ENCODE assay signal across 9 cellular contexts in genomic region chr16:15887283-15887682, GRCh38. TPM values are rescaled to one million over a fixed set of nuclear protein-coding genes. Genes with fewer than 3 reads are reported as not detected.
DNase-seq lines count a peak whose midpoint lies in the region; ATAC-seq, FAIRE-seq and TF ChIP-seq lines count a peak whose summit lies in the region.
"Had no signal": no experiment of that assay in that cellular context is flagged by ENCODE, and none has a peak within 500 bp of the region (broad histone marks: within the 10 kb centered on the region; RNA-seq: fewer than 3 reads in every experiment).

No MANE protein-coding gene starts in this region.

- no peaks in the 10 kb centered on the region for H4K20me1 ChIP-seq in keratinocyte (ENCODE audit: control insufficient read depth, extremely low read depth, insufficient read depth, low read length)

- FAIRE-seq in keratinocyte (lab: Jason Lieb, UNC) = no peak

- H3K4me3 Mint-ChIP-seq in activated CD4-positive, alpha-beta T cell treated with anti-CD3 and anti-CD28 coated beads, Interleukin-2, amount 10 ng/mL, durations not matched to agents 24 days and 14 days = peak overlapping the region; percentile 96

- no peaks in the 10 kb centered on the region for H3K9me3 ChIP-seq in keratinocyte (ENCODE audit: control insufficient read depth, low read depth, low read length)
- no peaks in the 10 kb centered on the region for H3K9me3 ChIP-seq in thoracic aorta

- H3K9me1 ChIP-seq in keratinocyte (ENCODE audit: control insufficient read depth, extremely low read depth, insufficient read depth, low read length) = no peaks in the 10 kb centered on the region

- DNase-seq in activated CD4-positive, alpha-beta T cell treated with anti-CD3 and anti-CD28 coated beads, Interleukin-2, amount 10 ng/mL, durations not matched to agents 24 days and 14 days = no peak
- no peak for DNase-seq in activated CD4-positive, alpha-beta T cell treated with anti-CD3 and anti-CD28 coated beads, Interleukin-2, amount 50 U/mL, for 48 hours
- no peak for DNase-seq in activated naive CD4-positive, alpha-beta T cell treated with anti-CD3 and anti-CD28 coated beads, Interleukin-2, amount 50 U/mL, for 72 hours (ENCODE audit: low spot score in 2 of 2)
- DNase-seq in keratinocyte (ENCODE audit: low read depth, low spot score) = no peak
- DNase-seq in thoracic aorta (ENCODE audit: low spot score) = no peak
- no peak for DNase-seq in middle frontal gyrus (ENCODE audit: extremely low spot score, low spot score)
- DNase-seq: NCI-H774 had no signal

- H3K36me3 ChIP-seq in keratinocyte (ENCODE audit: control insufficient read depth in 2 of 2, extremely low read depth in 1 of 2, insufficient read depth in 2 of 2, low read length in 2 of 2) = peaks cover 2 to 8% of the 10 kb centered on the region in 2 experiments
- peaks cover 8% of the 10 kb centered on the region for H3K36me3 ChIP-seq in thoracic aorta

- H3K27ac ChIP-seq in keratinocyte (ENCODE audit: control insufficient read depth, insufficient read depth, low read length) (peak overlapping the region; percentile 98), thoracic aorta (no peak overlapping the region)

- H2AFZ ChIP-seq in keratinocyte (ENCODE audit: control insufficient read depth, low read length) = no peak overlapping the region

- no peak for TF ChIP-seq CTCF in keratinocyte (optimal IDR thresholded peaks at IDR 0.05 in 1 of 3, IDR thresholded peaks at IDR 0.05 in 1 of 3, conservative IDR thresholded peaks at IDR 0.05 in 1 of 3; ENCODE audit: extremely low read depth in 1 of 3, insufficient read depth in 2 of 3, low read length in 3 of 3)
- TF ChIP-seq CTCF in thoracic aorta (IDR thresholded peaks at IDR 0.05) = no peak

- H3K9me3 Mint-ChIP-seq in activated CD4-positive, alpha-beta T cell treated with anti-CD3 and anti-CD28 coated beads, Interleukin-2, amount 10 ng/mL, durations not matched to agents 24 days and 14 days = no peaks in the 10 kb centered on the region
- H3K9me3 Mint-ChIP-seq in activated naive CD4-positive, alpha-beta T cell treated with anti-CD3 and anti-CD28 coated beads, Interleukin-2, amount 50 U/mL, for 72 hours = no peaks in the 10 kb centered on the region

- no peak for ATAC-seq in activated naive CD4-positive, alpha-beta T cell treated with anti-CD3 and anti-CD28 coated beads, Interleukin-2, amount 50 U/mL, for 72 hours
- ATAC-seq in thoracic aorta (ENCODE audit: insufficient number of reproducible peaks, low FRiP score, low read depth) (no peak), GM18867 (IDR thresholded peaks at IDR 0.05; ENCODE audit: unreplicated experiment) (no peak), HG02759 (IDR thresholded peaks at IDR 0.05; ENCODE audit: unreplicated experiment) (no peak)

- intact Hi-C loops in activated CD4-positive, alpha-beta T cell treated with anti-CD3 and anti-CD28 coated beads, Interleukin-2, amount 10 ng/mL, durations not matched to agents 24 days and 14 days (cut with micrococcal nuclease) = no loop called here

- H3K79me2 ChIP-seq in keratinocyte (ENCODE audit: control insufficient read depth, insufficient read depth, low read length) = peaks cover 51% of the 10 kb centered on the region

- peaks cover 31% of the 10 kb centered on the region for H3K4me1 Mint-ChIP-seq in activated CD4-positive, alpha-beta T cell treated with anti-CD3 and anti-CD28 coated beads, Interleukin-2, amount 10 ng/mL, durations not matched to agents 24 days and 14 days

- peak overlapping the region; percentile 96 for H3K27ac Mint-ChIP-seq in activated CD4-positive, alpha-beta T cell treated with anti-CD3 and anti-CD28 coated beads, Interleukin-2, amount 10 ng/mL, durations not matched to agents 24 days and 14 days
- peak overlapping the region; percentile 93 to 99 for H3K27ac Mint-ChIP-seq in activated naive CD4-positive, alpha-beta T cell treated with anti-CD3 and anti-CD28 coated beads, Interleukin-2, amount 50 U/mL, for 72 hours

- no peaks in the 10 kb centered on the region for H3K27me3 ChIP-seq in keratinocyte (ENCODE audit: control insufficient read depth, extremely low read depth, insufficient read depth, low read length)
- H3K27me3 ChIP-seq in thoracic aorta (replicated peaks; ENCODE audit: insufficient read depth) = no peaks in the 10 kb centered on the region

- dilution Hi-C loops in keratinocyte (cut with MboI; ENCODE audit: extremely low pct_ligation_motif_present, low sequenced_read_pairs) = loop anchor here (25.0 kb wide), 1 partner anchor 100 kb away; no protein-coding TSS in a partner anchor

- H3K4me3 ChIP-seq in keratinocyte (ENCODE audit: control insufficient read depth in 2 of 3, extremely low read depth in 1 of 3, insufficient read depth in 2 of 3, low read depth in 1 of 3, low read length in 3 of 3) = peak overlapping the region; percentile 71 to 99 (median 95)
- H3K4me3 ChIP-seq in thoracic aorta = peak overlapping the region; percentile 92

- peak overlapping the region; percentile 63 for H3K4me2 ChIP-seq in keratinocyte (ENCODE audit: control insufficient read depth, extremely low read depth, insufficient read depth, low read depth, low read length)

- peaks cover 19% of the 10 kb centered on the region for H3K36me3 Mint-ChIP-seq in activated CD4-positive, alpha-beta T cell treated with anti-CD3 and anti-CD28 coated beads, Interleukin-2, amount 10 ng/mL, durations not matched to agents 24 days and 14 days (ENCODE audit: low read depth)
- peaks cover 6 to 13% of the 10 kb centered on the region in 2 donors for H3K36me3 Mint-ChIP-seq in activated naive CD4-positive, alpha-beta T cell treated with anti-CD3 and anti-CD28 coated beads, Interleukin-2, amount 50 U/mL, for 72 hours

- no peaks in the 10 kb centered on the region for H3K27me3 Mint-ChIP-seq in activated CD4-positive, alpha-beta T cell treated with anti-CD3 and anti-CD28 coated beads, Interleukin-2, amount 10 ng/mL, durations not matched to agents 24 days and 14 days

- H3K4me1 ChIP-seq in keratinocyte (ENCODE audit: control insufficient read depth, extremely low read depth, insufficient read depth, low read length) (peaks cover 17% of the 10 kb centered on the region), thoracic aorta (ENCODE audit: control insufficient read depth in 1 of 2, low read depth in 2 of 2) (peaks cover 15 to 24% of the 10 kb centered on the region in 2 donors)

- peak overlapping the region; percentile 100 for H3K9ac ChIP-seq in keratinocyte (ENCODE audit: control insufficient read depth, extremely low read depth, insufficient read depth, low read length)

RNA-seq across cellular contexts. Expression of gene CEP20, which starts 1.1 kb away (rescaled TPM):
- 39.2 and 46.1 TPM in 2 replicates for total RNA-seq in activated CD4-positive, alpha-beta T cell treated with anti-CD3 and anti-CD28 coated beads, Interleukin-2, amount 10 ng/mL, durations not matched to agents 24 days and 14 days
- total RNA-seq in activated naive CD4-positive, alpha-beta T cell treated with anti-CD3 and anti-CD28 coated beads, Interleukin-2, amount 50 U/mL, for 72 hours = 10 to 100 TPM; 38.7 to 97.5 TPM
- polyA plus RNA-seq in keratinocyte = 23.9 to 44.1 TPM (median 27.1 TPM) in 3 replicates
- 24.4 TPM for polyA plus RNA-seq in keratinocyte (2011; ENCODE audit: low read depth)
- 18.3 and 50.2 TPM in 2 replicates for polyA plus RNA-seq in keratinocyte (2011; cell fraction: cytosol; rRNA removed)
- 14.6 and 16.4 TPM in 2 replicates for polyA plus RNA-seq in keratinocyte (2011; cell fraction: nucleus; rRNA removed)
- polyA plus RNA-seq in keratinocyte (2012; ENCODE audit: low replicate concordance) = 24.3 and 29.9 TPM in 2 replicates
- polyA minus RNA-seq in keratinocyte = 4.0 to 25.6 TPM (median 6.9 TPM) in 3 replicates
- polyA minus RNA-seq in keratinocyte (2011; cell fraction: cytosol; rRNA and poly(A)+ RNA removed) = 15.3 TPM
- 3.8 and 8.1 TPM in 2 replicates for polyA minus RNA-seq in keratinocyte (2011; cell fraction: nucleus; rRNA and poly(A)+ RNA removed)
- 10 to 100 TPM; 14.9 to 29.1 TPM for total RNA-seq in thoracic aorta

RNA-seq across cellular contexts. Expression of gene MYH11, which starts 30.5 kb away (rescaled TPM):
- total RNA-seq in activated CD4-positive, alpha-beta T cell treated with anti-CD3 and anti-CD28 coated beads, Interleukin-2, amount 10 ng/mL, durations not matched to agents 24 days and 14 days = 0.05 TPM in 1 of 2 replicates, not detected in the other
- total RNA-seq in activated naive CD4-positive, alpha-beta T cell treated with anti-CD3 and anti-CD28 coated beads, Interleukin-2, amount 50 U/mL, for 72 hours = under 1 TPM in 1 of 2 donors, not detected in 1; 0.07 TPM
- polyA plus RNA-seq in keratinocyte = not detected in 3 replicates
- polyA plus RNA-seq in keratinocyte (2011; ENCODE audit: low read depth) = 0.04 TPM
- polyA plus RNA-seq in keratinocyte (2011; cell fraction: cytosol; rRNA removed) = not detected in 2 replicates
- not detected in 2 replicates for polyA plus RNA-seq in keratinocyte (2011; cell fraction: nucleus; rRNA removed)
- polyA plus RNA-seq in keratinocyte (2012; ENCODE audit: low replicate concordance) = 0.09 and 1.6 TPM in 2 replicates
- not detected in 3 replicates for polyA minus RNA-seq in keratinocyte
- not detected for polyA minus RNA-seq in keratinocyte (2011; cell fraction: cytosol; rRNA and poly(A)+ RNA removed)
- polyA minus RNA-seq in keratinocyte (2011; cell fraction: nucleus; rRNA and poly(A)+ RNA removed) = not detected in 2 replicates
- 1,000 to 10,000 TPM; 2,411 to 2,456 TPM for total RNA-seq in thoracic aorta

Comparison
In these comparisons a context has a peak if more than half of its experiments do, and no peak if none do; other contexts are left out.
1. RNA of gene MYH11, which starts 30.5 kb away (total RNA-seq): 2,411 to 2,456 TPM in thoracic aorta; 0.07 TPM in activated naive CD4-positive, alpha-beta T cell treated with anti-CD3 and anti-CD28 coated beads, Interleukin-2, amount 50 U/mL, for 72 hours and 0.05 TPM in activated CD4-positive, alpha-beta T cell treated with anti-CD3 and anti-CD28 coated beads, Interleukin-2, amount 10 ng/mL, durations not matched to agents 24 days and 14 days; every median in the first group is over 1,000 times any median in the second.